Comparison of ENCODE assay signal across 30 cellular contexts in genomic region chr10:59694936-59695335, GRCh38. TPM values are rescaled to one million over a fixed set of nuclear protein-coding genes. Genes with fewer than 3 reads are reported as not detected.
"Had no signal": no experiment of that assay in that cellular context is flagged by ENCODE, and none has a peak within 500 bp of the region (broad histone marks: within the 10 kb centered on the region; RNA-seq: fewer than 3 reads in every experiment).

No MANE protein-coding gene starts in this region.

- ATAC-seq: stimulated activated effector memory CD8-positive, alpha-beta T cell treated with anti-CD3 and anti-CD28 coated beads, Interleukin-12 subunit alpha, Interleukin-12 subunit beta, amount 100 ng/mL, for 72 hours; stimulated activated memory B cell treated with anti-CD40 and anti-IgM and Interleukin-4, amounts not matched to agents 10 μg/mL and 1 μg/mL and 100 μg/mL, for 72 hours; stimulated activated naive B cell treated with anti-CD40 and anti-IgM and Interleukin-4, amounts not matched to agents 10 μg/mL and 1 μg/mL and 100 μg/mL, for 72 hours; stimulated activated naive CD8-positive, alpha-beta T cell treated with anti-CD3 and anti-CD28 coated beads, Interleukin-15, amount 100 ng/mL, for 72 hours; stimulated activated naive CD8-positive, alpha-beta T cell treated with anti-CD3 and anti-CD28 coated beads, Interleukin-15, Interleukin-2, amounts not matched to agents 100 U/mL and 50 U/mL, for 24 hours; upper lobe of right lung had no signal

- H3K36me3 ChIP-seq: stomach, suprapubic skin, thoracic aorta, thyroid gland, tibial artery, tibial nerve, transverse colon, upper lobe of left lung, upper lobe of right lung, uterus, vagina had no signal

- DNase-seq: stimulated activated CD4-positive, alpha-beta T cell treated with anti-CD3 and anti-CD28 coated beads, Interleukin-2, amount 100 ng/mL, for 48 hours; stimulated activated CD4-positive, alpha-beta T cell treated with anti-CD3 and anti-CD28 coated beads, Interleukin-4, amount 100 ng/mL, for 1 hour; stimulated activated CD4-positive, alpha-beta T cell treated with anti-CD3 and anti-CD28 coated beads, Interleukin-4, amount 100 ng/mL, for 24 hours; stimulated activated CD4-positive, alpha-beta T cell treated with anti-CD3 and anti-CD28 coated beads, Interleukin-4, amount 100 ng/mL, for 4 hours; stimulated activated CD8-positive, alpha-beta memory T cell treated with anti-CD3 and anti-CD28 coated beads, Interleukin-4, amount 100 ng/mL, for 48 hours; stimulated activated naive B cell treated with anti-CD40 and anti-IgM and Interleukin-4, amounts not matched to agents 10 μg/mL and 1 μg/mL and 100 μg/mL, for 72 hours; stimulated activated naive CD4-positive, alpha-beta T cell; stimulated activated naive CD4-positive, alpha-beta T cell treated with Interleukin-2 at 50 U/mL for 16 hours; stimulated activated naive CD8-positive, alpha-beta T cell treated with anti-CD3 and anti-CD28 coated beads, Interleukin-15, amount 100 ng/mL, for 72 hours; stimulated activated naive CD8-positive, alpha-beta T cell treated with anti-CD3 and anti-CD28 coated beads, Interleukin-15, Interleukin-2, amounts not matched to agents 100 U/mL and 50 U/mL, for 24 hours; stomach; substantia nigra; testis; thyroid gland; tibial artery; transverse colon; trophoblast cell; upper lobe of left lung; upper lobe of right lung; uterus had no signal

- H3K4me3 ChIP-seq: stomach, suprapubic skin, testis, thoracic aorta, thyroid gland, tibial artery, tibial nerve, transverse colon, upper lobe of left lung, upper lobe of right lung, uterus, vagina had no signal

- H3K27me3 ChIP-seq: stomach, suprapubic skin, testis, thyroid gland, tibial artery, transverse colon, upper lobe of left lung, upper lobe of right lung, uterus, vagina had no signal

- H3K9me3 ChIP-seq: stomach, suprapubic skin, testis, thoracic aorta, thyroid gland, tibial artery, tibial nerve, transverse colon, upper lobe of left lung, upper lobe of right lung, uterus, vagina had no signal

- H3K4me1 ChIP-seq: stomach, suprapubic skin, testis, thyroid gland, tibial artery, tibial nerve, upper lobe of left lung, upper lobe of right lung, uterus had no signal

- FAIRE-seq: urothelium cell line had no signal

- H3K27ac ChIP-seq: stomach, suprapubic skin, testis, thoracic aorta, thyroid gland, tibial artery, tibial nerve, transverse colon, upper lobe of left lung, upper lobe of right lung, uterus, vagina had no signal

RNA-seq across cellular contexts. Expression of gene MRLN, which starts 58.3 kb away (rescaled TPM):
- total RNA-seq: stomach, subcutaneous adipose tissue, suprapubic skin, testis, thoracic aorta, thyroid gland, tibial nerve, transverse colon, upper lobe of right lung, ureter, vagina had no signal
- polyA plus RNA-seq: urinary bladder had no signal
